Comparison of ENCODE assay signal across 2 cellular contexts in genomic region chr2:96023701-96024100, GRCh38. TPM values are rescaled to one million over a fixed set of nuclear protein-coding genes. Genes with fewer than 3 reads are reported as not detected.
"Had no signal": no experiment of that assay in that cellular context is flagged by ENCODE, and none has a peak within 500 bp of the region (broad histone marks: within the 10 kb centered on the region; RNA-seq: fewer than 3 reads in every experiment).

No MANE protein-coding gene starts in this region.

RNA-seq across cellular contexts. Expression of gene GPAT2, which starts 11.0 kb away (rescaled TPM):
- total RNA-seq: neural crest cell, smooth muscle cell had no signal
